8 cellular contexts compared by ENCODE assay signal in genomic region chr5:115626444-115626823, GRCh38. TPM values are rescaled to one million over a fixed set of nuclear protein-coding genes. Genes with fewer than 3 reads are reported as not detected.
A peak's percentile ranks its signal among the peaks of the same experiment; 100 is the strongest.
DNase-seq lines count a peak whose midpoint lies in the region; ATAC-seq and TF ChIP-seq lines count a peak whose summit lies in the region.

No MANE protein-coding gene starts in this region.

- H3K36me3 Mint-ChIP-seq in brain = no peaks in the 10 kb centered on the region

- H3K27me3 Mint-ChIP-seq in brain = peaks cover 4% of the 10 kb centered on the region

- H3K27me3 ChIP-seq in tibial nerve = no peaks in the 10 kb centered on the region

- 0 to 1% methylated on average over 9 of the region's 9 CpGs for WGBS in tibial nerve, 2 donors

- peaks cover 18% of the 10 kb centered on the region for H3K4me1 Mint-ChIP-seq in brain

- ATAC-seq in GM21381 (IDR thresholded peaks at IDR 0.05; ENCODE audit: unreplicated experiment) (peak; percentile 32), HG03571 (IDR thresholded peaks at IDR 0.05; ENCODE audit: unreplicated experiment) (peak; percentile 18), left lobe of liver (peak; percentile 36)

- peak; percentile 26 for DNase-seq in COLO829 (ENCODE audit: low spot score)
- no peak for DNase-seq in left lobe of liver (ENCODE audit: low spot score)
- no peak for DNase-seq in tibial nerve (ENCODE audit: low spot score in 2 of 2)
- no peak for DNase-seq in MV-4-11 (lab: John Stamatoyannopoulos, UW)
- no peak for DNase-seq in activated CD4-positive, alpha-beta T cell treated with anti-CD3 and anti-CD28 coated beads, Interleukin-2, amount 50 U/mL, for 1 hour

- peak overlapping the region; percentile 78 to 99 (median 90) for H3K27ac ChIP-seq in tibial nerve

- no peak for TF ChIP-seq EP300 in tibial nerve (IDR thresholded peaks at IDR 0.05)

- H3K4me3 Mint-ChIP-seq in brain = no peak overlapping the region

- no peak for TF ChIP-seq POLR2A in tibial nerve (IDR thresholded peaks at IDR 0.05)

- peak overlapping the region in 4 of 5 experiments; percentile 98 to 99 (median 98) for H3K27ac Mint-ChIP-seq in brain

- H3K36me3 ChIP-seq in tibial nerve = no peaks in the 10 kb centered on the region

- TF ChIP-seq CTCF in brain (conservative IDR thresholded peaks at IDR 0.05) (no peak), tibial nerve (IDR thresholded peaks at IDR 0.05) (peak in 2 of 5 experiments; percentile 2 to 11)

- H3K4me1 ChIP-seq in tibial nerve = peaks cover 0 to 42% (median 19%) of the 10 kb centered on the region in 4 donors

- no peaks in the 10 kb centered on the region for H3K9me3 ChIP-seq in tibial nerve

- peak overlapping the region; percentile 36 to 98 (median 92) for H3K4me3 ChIP-seq in tibial nerve

- H3K9me3 Mint-ChIP-seq in brain = no peaks in the 10 kb centered on the region

RNA-seq across cellular contexts. Expression of gene TMED7, which starts 0.6 kb away (rescaled TPM):
- 14.8 TPM for polyA plus RNA-seq in brain (ENCODE audit: insufficient read depth, low read depth, low replicate concordance)
- total RNA-seq in left lobe of liver (113 TPM), tibial nerve (10 to 100 TPM; 58.5 to 82.5 (median 76.4) TPM)

RNA-seq across cellular contexts. Expression of gene TICAM2, which starts 24.2 kb away (rescaled TPM):
- polyA plus RNA-seq in brain (ENCODE audit: insufficient read depth, low read depth, low replicate concordance) = not detected
- total RNA-seq in left lobe of liver (2.1 TPM), tibial nerve (1 to 10 TPM; 1.0 to 2.8 (median 1.8) TPM)
